In genomic region chr2:61469424-61470121, GRCh38 we compare ENCODE assay signal across 8 cellular contexts. TPM values are rescaled to one million over a fixed set of nuclear protein-coding genes. Genes with fewer than 3 reads are reported as not detected.
DNase-seq lines count a peak whose midpoint lies in the region; ATAC-seq and TF ChIP-seq lines count a peak whose summit lies in the region.

No MANE protein-coding gene starts in this region.

- no peaks in the 10 kb centered on the region for H3K27me3 ChIP-seq in left ventricle myocardium inferior (ENCODE audit: low read depth)
- no peaks in the 10 kb centered on the region for H3K27me3 ChIP-seq in iPS-20b (ENCODE audit: insufficient read depth, low read length)
- no peaks in the 10 kb centered on the region for H3K27me3 ChIP-seq in stomach smooth muscle (ENCODE audit: control insufficient read depth in 1 of 2, insufficient read depth in 2 of 2, low read length in 2 of 2)

- H3K27ac Mint-ChIP-seq in activated naive CD4-positive, alpha-beta T cell treated with anti-CD3 and anti-CD28 coated beads, Interleukin-2, amount 50 U/mL, for 72 hours, result peak overlapping the region; percentile 97 to 100

- ATAC-seq in Right ventricle myocardium superior (ENCODE audit: poor library complexity) (no peak), HG02884 (IDR thresholded peaks at IDR 0.05; ENCODE audit: unreplicated experiment) (no peak)
- no peak for ATAC-seq in activated naive CD4-positive, alpha-beta T cell treated with anti-CD3 and anti-CD28 coated beads, Interleukin-2, amount 50 U/mL, for 72 hours

- peak overlapping the region; percentile 99 for H3K4me3 ChIP-seq in left ventricle myocardium inferior
- peak overlapping the region; percentile 89 for H3K4me3 ChIP-seq in iPS-20b (ENCODE audit: low read length)
- H3K4me3 ChIP-seq in stomach smooth muscle (ENCODE audit: low read length in 2 of 2), result peak overlapping the region; percentile 82 to 86

- no peaks in the 10 kb centered on the region for H3K36me3 ChIP-seq in left ventricle myocardium inferior
- H3K36me3 ChIP-seq in iPS-20b (ENCODE audit: insufficient read depth, low read depth, low read length), result peaks cover 15% of the 10 kb centered on the region; the same call in 1 of the 2 replicates
- H3K36me3 ChIP-seq in stomach smooth muscle (ENCODE audit: control insufficient read depth in 2 of 2, insufficient read depth in 2 of 2, low read length in 2 of 2), result no peaks in the 10 kb centered on the region

- DNase-seq in left ventricle myocardium inferior, result no peak
- no peak for DNase-seq in Right ventricle myocardium superior
- DNase-seq in activated naive CD4-positive, alpha-beta T cell treated with anti-CD3 and anti-CD28 coated beads, Interleukin-2, amount 50 U/mL, for 72 hours (ENCODE audit: low spot score in 2 of 2), result no peak
- no peak for DNase-seq in ACHN
- DNase-seq in GM19238 (ENCODE audit: insufficient read length, low spot score), result no peak

- intact Hi-C loops in left ventricle myocardium inferior (cut with micrococcal nuclease), result no loop called here
- intact Hi-C loops in Right ventricle myocardium superior (cut with DNase I), result no loop called here

- H3K9me3 ChIP-seq in left ventricle myocardium inferior (replicated peaks) (no peaks in the 10 kb centered on the region), iPS-20b (ENCODE audit: insufficient read depth, low read depth, low read length) (no peaks in the 10 kb centered on the region), stomach smooth muscle (ENCODE audit: control insufficient read depth in 2 of 2, low read length in 2 of 2) (no peaks in the 10 kb centered on the region)

- H3K9ac ChIP-seq in iPS-20b (ENCODE audit: low read depth, low read length), result peak overlapping the region; percentile 93
- H3K9ac ChIP-seq in stomach smooth muscle (ENCODE audit: low read length in 2 of 2), result peak overlapping the region; percentile 89 to 92

- H3K27ac ChIP-seq in left ventricle myocardium inferior (replicated peaks) (peak overlapping the region; percentile 100), iPS-20b (ENCODE audit: low read length) (peak overlapping the region; percentile 48), stomach smooth muscle (ENCODE audit: low read length) (peak overlapping the region; percentile 76)

- in situ Hi-C loops in ACHN (cut with HindIII; ENCODE audit: low pct_ligation_motif_present, low pct_unique_long_range_greater_than_20kb, low sequenced_read_pairs), result no loop called here

- H3K4me1 ChIP-seq in left ventricle myocardium inferior (peaks cover 53% of the 10 kb centered on the region), iPS-20b (ENCODE audit: insufficient read depth, low read length) (no peaks in the 10 kb centered on the region), stomach smooth muscle (ENCODE audit: control insufficient read depth, insufficient read depth, low read length) (peaks cover 12% of the 10 kb centered on the region)

- TF ChIP-seq CTCF in left ventricle myocardium inferior (IDR thresholded peaks at IDR 0.05; ENCODE audit: borderline replicate concordance), result no peak

- peaks cover 15 to 25% of the 10 kb centered on the region in 2 donors for H3K36me3 Mint-ChIP-seq in activated naive CD4-positive, alpha-beta T cell treated with anti-CD3 and anti-CD28 coated beads, Interleukin-2, amount 50 U/mL, for 72 hours

- no peaks in the 10 kb centered on the region for H3K9me3 Mint-ChIP-seq in activated naive CD4-positive, alpha-beta T cell treated with anti-CD3 and anti-CD28 coated beads, Interleukin-2, amount 50 U/mL, for 72 hours

RNA-seq across cellular contexts. Expression of gene USP34, which starts 1.3 kb away (rescaled TPM):
- total RNA-seq in left ventricle myocardium inferior, result 50.0 TPM
- 43.5 TPM for total RNA-seq in Right ventricle myocardium superior
- 100 to 1,000 TPM; 111 to 126 TPM for total RNA-seq in activated naive CD4-positive, alpha-beta T cell treated with anti-CD3 and anti-CD28 coated beads, Interleukin-2, amount 50 U/mL, for 72 hours

Comparison
In these comparisons a context has a peak if more than half of its experiments do, and no peak if none do; other contexts are left out.
1. H3K27ac ChIP-seq: peak in every context shown above with its lines; median percentile 100 in left ventricle myocardium inferior; 76 in stomach smooth muscle; 48 in iPS-20b.